In the genomic region with DNA sequence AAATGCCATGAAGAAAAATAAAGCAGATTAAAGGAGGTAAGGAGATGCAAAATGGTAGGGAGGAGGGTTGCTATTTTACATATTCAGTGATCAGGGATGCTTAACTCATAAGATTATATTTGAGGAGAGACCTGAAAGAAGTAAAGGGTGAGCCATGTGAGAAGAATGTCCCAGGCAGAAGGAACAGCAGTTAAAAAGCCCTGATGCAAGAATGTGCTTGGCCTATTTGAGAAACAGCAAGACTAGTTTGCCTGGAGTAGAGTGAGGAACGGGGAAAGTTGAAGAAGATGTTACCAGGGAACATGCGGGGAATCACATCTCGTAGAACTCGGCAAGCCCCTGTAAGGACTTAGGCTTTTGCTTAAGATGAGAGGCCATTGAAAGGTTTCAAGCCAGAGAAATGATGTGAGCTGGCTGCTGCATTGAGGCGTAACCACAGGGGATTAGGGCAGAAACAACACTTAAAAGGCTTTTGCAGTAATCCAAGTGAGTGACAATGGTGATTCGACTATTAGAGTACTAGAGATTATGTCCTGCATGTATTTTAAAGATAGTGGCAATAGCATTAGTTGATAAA, we compare ENCODE assay signal across 21 cellular contexts.
DNase-seq lines count a peak whose midpoint lies in the region; ATAC-seq, FAIRE-seq and TF ChIP-seq lines count a peak whose summit lies in the region.
"Had no signal": no experiment of that assay in that cellular context is flagged by ENCODE, and none has a peak within 500 bp of the region (broad histone marks: within the 10 kb centered on the region; RNA-seq: fewer than 3 reads in every experiment).

No MANE protein-coding gene starts in this region.

- ATAC-seq in natural killer cell = no peak
- ATAC-seq in HG02588 (IDR thresholded peaks at IDR 0.05; ENCODE audit: unreplicated experiment) = no peak
- ATAC-seq: pancreas, T-cell had no signal

- no peak for FAIRE-seq in astrocyte (lab: Jason Lieb, UNC)

- H3K4me1 Mint-ChIP-seq in astrocyte (ENCODE audit: low read depth, unreplicated experiment) = peaks cover 8% of the 10 kb centered on the region
- H3K4me1 Mint-ChIP-seq in activated CD4-positive, alpha-beta memory T cell treated with anti-CD3 and anti-CD28 coated beads, Interleukin-2, amount 10 ng/mL, durations not matched to agents 7 days and 5 days = no peaks in the 10 kb centered on the region
- H3K4me1 Mint-ChIP-seq in natural killer cell = no peaks in the 10 kb centered on the region
- H3K4me1 Mint-ChIP-seq: T-cell had no signal

- peak overlapping the region; percentile 11 for H3K27ac Mint-ChIP-seq in astrocyte (ENCODE audit: unreplicated experiment)
- no peak overlapping the region for H3K27ac Mint-ChIP-seq in activated CD4-positive, alpha-beta memory T cell treated with anti-CD3 and anti-CD28 coated beads, Interleukin-2, amount 10 ng/mL, durations not matched to agents 7 days and 5 days
- H3K27ac Mint-ChIP-seq in natural killer cell = no peak overlapping the region
- H3K27ac Mint-ChIP-seq: activated T-helper 2 cell treated with anti-CD3 and anti-CD28 coated beads, Interferon-gamma antibody, Interleukin-2, Interleukin-4, amounts not matched to agents 10 μg/mL and 5 μg/mL and 100 μg/mL, durations not matched to agents 14 hours and 24 hours and 36 hours; CD4-positive, alpha-beta T cell; T-cell had no signal

- H3K4me2 ChIP-seq in astrocyte (ENCODE audit: low read length) = no peak overlapping the region

- DNase-seq in ACHN (peak; percentile 2), astrocyte (ENCODE audit: low read depth) (peak; percentile 12), iPS-NIHi11 (ENCODE audit: low spot score) (peak; percentile 10), natural killer cell (no peak)
- no peak for DNase-seq in activated CD4-positive, alpha-beta memory T cell treated with anti-CD3 and anti-CD28 coated beads, Interleukin-2, amount 10 ng/mL, durations not matched to agents 7 days and 5 days
- no peak for DNase-seq in effector CD8-positive, alpha-beta T cell (lab: John Stamatoyannopoulos, UW)
- DNase-seq: amniotic stem cell; CD4-positive, alpha-beta T cell; foreskin melanocyte; NCI-H1092 treated with DMSO at 0.1 percent for 48 hours; NK-92 treated with Interleukin-12 subunit alpha and Interleukin-12 subunit beta, amount 100 ng/mL, for 24 hours; pancreas; stimulated activated CD4-positive, alpha-beta T cell treated with anti-CD3 and anti-CD28 coated beads, Interleukin-4, amount 100 ng/mL, for 24 hours; stimulated activated CD8-positive, alpha-beta memory T cell treated with anti-CD3 and anti-CD28 coated beads, Interleukin-4, amount 100 ng/mL, for 48 hours; substantia nigra; T-cell had no signal

- H4K20me1 ChIP-seq in astrocyte (ENCODE audit: insufficient read depth, low read length) = no peaks in the 10 kb centered on the region

- POLR2A ChIA-PET in activated CD4-positive, alpha-beta memory T cell treated with anti-CD3 and anti-CD28 coated beads, Interleukin-2, amount 10 ng/mL, durations not matched to agents 7 days and 5 days (lab: Charles Lee) = interaction anchor here (1.3 kb wide), 1 partner anchor 81 kb away, joined by 3 read pairs; no protein-coding TSS in a partner anchor

- no peak overlapping the region for H3K4me3 ChIP-seq in HUES48 (ENCODE audit: low read depth, low read length)
- H3K4me3 ChIP-seq in astrocyte (ENCODE audit: insufficient read depth, low read depth, low read length) = no peak overlapping the region
- H3K4me3 ChIP-seq: pancreas, skin epidermis, vagina had no signal

- H3K9me3 ChIP-seq in HUES48 (ENCODE audit: control insufficient read depth, insufficient read depth, low read length) (no peaks in the 10 kb centered on the region), astrocyte (ENCODE audit: insufficient read depth, low read depth, low read length) (no peaks in the 10 kb centered on the region)
- H3K9me3 ChIP-seq: pancreas, vagina had no signal

- H3K27me3 Mint-ChIP-seq in astrocyte (ENCODE audit: low read depth, unreplicated experiment) (no peaks in the 10 kb centered on the region), natural killer cell (ENCODE audit: low read depth in 2 of 2) (no peaks in the 10 kb centered on the region)
- H3K27me3 Mint-ChIP-seq in activated CD4-positive, alpha-beta memory T cell treated with anti-CD3 and anti-CD28 coated beads, Interleukin-2, amount 10 ng/mL, durations not matched to agents 7 days and 5 days = no peaks in the 10 kb centered on the region
- H3K27me3 Mint-ChIP-seq: CD4-positive, alpha-beta T cell; T-cell had no signal

- no peaks in the 10 kb centered on the region for H3K9me3 Mint-ChIP-seq in astrocyte (ENCODE audit: unreplicated experiment)
- no peaks in the 10 kb centered on the region for H3K9me3 Mint-ChIP-seq in activated CD4-positive, alpha-beta memory T cell treated with anti-CD3 and anti-CD28 coated beads, Interleukin-2, amount 10 ng/mL, durations not matched to agents 7 days and 5 days
- H3K9me3 Mint-ChIP-seq in natural killer cell = peaks cover 0 to 2% of the 10 kb centered on the region in 2 donors

- 0 out of 2 replicates have a peak, but pooled peaks cover 9% of the 10 kb centered on the region for H3K4me1 ChIP-seq in HUES48 (ENCODE audit: control insufficient read depth, insufficient read depth, low read length)
- H3K4me1 ChIP-seq in astrocyte (ENCODE audit: insufficient read depth, low read length) = no peaks in the 10 kb centered on the region
- H3K4me1 ChIP-seq: pancreas, vagina had no signal

- no peaks in the 10 kb centered on the region for H3K79me2 ChIP-seq in astrocyte (ENCODE audit: insufficient read depth, low read length)

- intact Hi-C loops in natural killer cell (cut with micrococcal nuclease) = no loop called here

- H3K27me3 ChIP-seq in HUES48 (ENCODE audit: control insufficient read depth, insufficient read depth, low read length) (no peaks in the 10 kb centered on the region), astrocyte (ENCODE audit: insufficient read depth, low read length) (no peaks in the 10 kb centered on the region)
- H3K27me3 ChIP-seq: pancreas, vagina had no signal

- CTCF ChIA-PET in activated CD4-positive, alpha-beta memory T cell treated with anti-CD3 and anti-CD28 coated beads, Interleukin-2, amount 10 ng/mL, durations not matched to agents 7 days and 5 days (lab: Charles Lee) = interaction anchor here (0.8 kb wide), 1 partner anchor 1965 kb away, joined by 3 read pairs; no protein-coding TSS in a partner anchor

- TF ChIP-seq CTCF in astrocyte (IDR thresholded peaks at IDR 0.05; ENCODE audit: insufficient read depth, low read depth, low read length) = no peak
- no peak for TF ChIP-seq CTCF in natural killer cell (IDR thresholded peaks at IDR 0.05)

- H3K9ac ChIP-seq in HUES48 (ENCODE audit: low read depth, low read length) (no peak overlapping the region), astrocyte (ENCODE audit: low read length) (no peak overlapping the region)

- no peak overlapping the region for H2AFZ ChIP-seq in astrocyte (ENCODE audit: low read depth, low read length)

- H3K36me3 ChIP-seq in HUES48 (ENCODE audit: control insufficient read depth, insufficient read depth, low read length) (peaks cover 4% of the 10 kb centered on the region), astrocyte (ENCODE audit: insufficient read depth, low read length) (peaks cover 3% of the 10 kb centered on the region)

- in situ Hi-C loops in ACHN (cut with HindIII; ENCODE audit: low pct_ligation_motif_present, low pct_unique_long_range_greater_than_20kb, low sequenced_read_pairs) = no loop called here

- peak overlapping the region; percentile 59 for H3K27ac ChIP-seq in HUES48 (ENCODE audit: low read depth, low read length)
- H3K27ac ChIP-seq in astrocyte (ENCODE audit: low read depth, low read length) = no peak overlapping the region
- H3K27ac ChIP-seq: pancreas, skin epidermis, vagina had no signal

- H3K36me3 Mint-ChIP-seq in astrocyte (ENCODE audit: low read depth, unreplicated experiment) (peaks cover 5% of the 10 kb centered on the region), natural killer cell (peaks cover 4% of the 10 kb centered on the region)
- H3K36me3 Mint-ChIP-seq in activated CD4-positive, alpha-beta memory T cell treated with anti-CD3 and anti-CD28 coated beads, Interleukin-2, amount 10 ng/mL, durations not matched to agents 7 days and 5 days (ENCODE audit: low read depth) = peaks cover 10% of the 10 kb centered on the region

- H3K4me3 Mint-ChIP-seq in astrocyte (ENCODE audit: unreplicated experiment) (no peak overlapping the region), natural killer cell (no peak overlapping the region)
- no peak overlapping the region for H3K4me3 Mint-ChIP-seq in activated CD4-positive, alpha-beta memory T cell treated with anti-CD3 and anti-CD28 coated beads, Interleukin-2, amount 10 ng/mL, durations not matched to agents 7 days and 5 days
- H3K4me3 Mint-ChIP-seq: CD4-positive, alpha-beta T cell; T-cell had no signal

Comparison
In these comparisons a context has a peak if more than half of its experiments do, and no peak if none do; other contexts are left out.
1. DNase-seq: peak in ACHN (single experiment), astrocyte (single experiment) and iPS-NIHi11 (single experiment); none in activated CD4-positive, alpha-beta memory T cell treated with anti-CD3 and anti-CD28 coated beads, Interleukin-2, amount 10 ng/mL, durations not matched to agents 7 days and 5 days (single experiment), effector CD8-positive, alpha-beta T cell (single experiment) and natural killer cell (single experiment).